Comparison of ENCODE assay signal across 23 cellular contexts in the genomic region with DNA sequence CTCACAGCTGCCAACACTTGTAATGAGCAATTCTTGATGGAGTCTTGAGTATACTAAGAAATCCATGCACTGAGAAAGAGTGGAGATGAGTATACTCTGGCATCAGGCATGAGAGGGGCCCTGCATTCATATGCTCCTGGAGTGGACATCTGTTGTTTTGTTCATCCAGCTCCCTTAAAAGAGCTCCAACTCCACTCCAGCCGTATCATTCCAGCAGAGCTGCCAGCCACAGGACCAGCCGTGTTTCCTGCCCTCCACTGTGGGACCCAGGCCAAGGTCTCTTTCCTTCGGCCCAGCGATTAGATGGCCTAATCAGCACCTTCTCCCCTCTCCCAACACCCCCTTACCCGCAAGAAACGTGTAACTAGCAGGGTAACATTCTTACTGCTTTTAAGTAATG.
DNase-seq lines count a peak whose midpoint lies in the region; FAIRE-seq and TF ChIP-seq lines count a peak whose summit lies in the region.
"Had no signal": no experiment of that assay in that cellular context is flagged by ENCODE, and none has a peak within 500 bp of the region (broad histone marks: within the 10 kb centered on the region; RNA-seq: fewer than 3 reads in every experiment).

No MANE protein-coding gene starts in this region.

- H3K79me2 ChIP-seq in SK-N-SH (ENCODE audit: insufficient read depth) (no peaks in the 10 kb centered on the region), smooth muscle cell (ENCODE audit: low read depth) (no peaks in the 10 kb centered on the region)

- H3K4me2 ChIP-seq in SK-N-SH (peak overlapping the region; percentile 8; the same call in 1 of the 2 replicates), smooth muscle cell (no peak overlapping the region)
- H3K4me2 ChIP-seq: neural progenitor cell had no signal

- H3K9me3 ChIP-seq in SK-N-SH (no peaks in the 10 kb centered on the region), smooth muscle cell (replicated peaks; ENCODE audit: low read depth) (no peaks in the 10 kb centered on the region), small intestine (ENCODE audit: control insufficient read depth, low read depth) (no peaks in the 10 kb centered on the region)
- H3K9me3 ChIP-seq: transverse colon had no signal

- FAIRE-seq in small intestine (lab: Jason Lieb, UNC): no peak
- FAIRE-seq: A204.1, TTC549 had no signal

- H3F3A ChIP-seq in SK-N-SH (replicated peaks; ENCODE audit: insufficient read depth) (peaks cover 3% of the 10 kb centered on the region), smooth muscle cell (ENCODE audit: low read depth) (no peaks in the 10 kb centered on the region)

- H3K36me3 Mint-ChIP-seq in glutamatergic neuron (ENCODE audit: unreplicated experiment): peaks cover 3% of the 10 kb centered on the region
- H3K36me3 Mint-ChIP-seq: neural progenitor cell had no signal

- no peak overlapping the region for H3K9ac ChIP-seq in SK-N-SH
- H3K9ac ChIP-seq in smooth muscle cell (ENCODE audit: low read depth): no peak overlapping the region
- H3K9ac ChIP-seq: neural progenitor cell had no signal

- H3K4me1 ChIP-seq in SK-N-SH (ENCODE audit: control insufficient read depth in 1 of 2, insufficient read depth in 2 of 2, low read depth in 1 of 2, low read length in 1 of 2) (peaks cover 0 to 9% of the 10 kb centered on the region in 2 experiments; a peak in 3 of 4 replicates), smooth muscle cell (ENCODE audit: low read depth) (peaks cover 3% of the 10 kb centered on the region), small intestine (ENCODE audit: control insufficient read depth in 2 of 2, insufficient read depth in 1 of 2, low read depth in 1 of 2, low read length in 1 of 2) (no peaks in the 10 kb centered on the region)
- H3K4me1 ChIP-seq: transverse colon had no signal

- peaks cover 7% of the 10 kb centered on the region for H3K27me3 Mint-ChIP-seq in glutamatergic neuron (ENCODE audit: unreplicated experiment)
- H3K27me3 Mint-ChIP-seq: activated naive CD8-positive, alpha-beta T cell treated with anti-CD3 and anti-CD28 coated beads, Interleukin-2, amount 50 U/mL, for 24 hours had no signal

- H3K4me3 Mint-ChIP-seq in glutamatergic neuron (ENCODE audit: unreplicated experiment): no peak overlapping the region
- H3K4me3 Mint-ChIP-seq: activated naive CD8-positive, alpha-beta T cell treated with anti-CD3 and anti-CD28 coated beads, Interleukin-2, amount 50 U/mL, for 24 hours; neural progenitor cell had no signal

- no peak for TF ChIP-seq RAD21 in SK-N-SH (IDR thresholded peaks at IDR 0.05; ENCODE audit: low read length)

- no peak overlapping the region for H3K27ac ChIP-seq in SK-N-SH (ENCODE audit: low read depth in 2 of 2, low read length in 1 of 2)
- H3K27ac ChIP-seq in smooth muscle cell (ENCODE audit: low read depth): no peak overlapping the region
- no peak overlapping the region for H3K27ac ChIP-seq in small intestine (ENCODE audit: low read depth in 1 of 2, low read length in 1 of 2)
- H3K27ac ChIP-seq: C4-2B, cardiac muscle cell, neural progenitor cell had no signal

- in situ Hi-C loops in GM13976 (cut with MboI; ENCODE audit: low sequenced_read_pairs, unreplicated experiment): no loop called here

- H4K20me1 ChIP-seq in SK-N-SH (ENCODE audit: insufficient read depth) (no peaks in the 10 kb centered on the region), smooth muscle cell (ENCODE audit: low read depth) (no peaks in the 10 kb centered on the region)

- no peaks in the 10 kb centered on the region for H3K36me3 ChIP-seq in SK-N-SH (replicated peaks in 1 of 2; ENCODE audit: control insufficient read depth in 1 of 2, insufficient read depth in 2 of 2, low read length in 1 of 2)
- H3K36me3 ChIP-seq in smooth muscle cell (ENCODE audit: low read depth): no peaks in the 10 kb centered on the region
- H3K36me3 ChIP-seq in small intestine (ENCODE audit: control insufficient read depth in 2 of 2, insufficient read depth in 2 of 2, low read length in 2 of 2): no peaks in the 10 kb centered on the region
- H3K36me3 ChIP-seq: cardiac muscle cell, neural progenitor cell, transverse colon had no signal

- 64% methylated on average over 6 of the region's 6 CpGs for WGBS in SK-N-SH (ENCODE audit: low lambda C conversion rate)
- 69% methylated on average over 6 of the region's 6 CpGs for WGBS in smooth muscle cell (ENCODE audit: low lambda C conversion rate)
- 68 to 93% (median 78%) methylated on average over 6 of the region's 6 CpGs for WGBS in small intestine, 3 donors

- DNase-seq in NCI-H82 (lab: John Stamatoyannopoulos, UW) (peak; percentile 36), NCI-H82 treated with DMSO at 0.1 percent for 48 hours (lab: John Stamatoyannopoulos, UW; ENCODE audit: unreplicated experiment) (no peak), SK-N-SH (no peak), glutamatergic neuron (peak; percentile 17), smooth muscle cell (lab: John Stamatoyannopoulos, UW; ENCODE audit: unreplicated experiment) (no peak), small intestine (no peak), NCI-H748 (lab: John Stamatoyannopoulos, UW; ENCODE audit: unreplicated experiment) (no peak), GM13976 (ENCODE audit: low spot score) (no peak)
- DNase-seq: activated CD4-positive, alpha-beta T cell treated with anti-CD3 and anti-CD28 coated beads for 48 hours; activated naive CD8-positive, alpha-beta T cell treated with anti-CD3 and anti-CD28 coated beads, Interleukin-2, amount 50 U/mL, for 24 hours; DMS79; hippocampal formation; KG1; kidney glomerular epithelial cell; NCI-H1048; RPMI8226; stimulated activated naive CD8-positive, alpha-beta T cell treated with anti-CD3 and anti-CD28 coated beads, Interleukin-15, Interleukin-2, amounts not matched to agents 100 U/mL and 50 U/mL, for 24 hours; transverse colon had no signal

- POLR2A ChIA-PET in SK-N-SH (lab: Yijun Ruan, JAX): no interaction called here

- H2AFZ ChIP-seq in SK-N-SH (ENCODE audit: low read depth) (no peak overlapping the region), smooth muscle cell (ENCODE audit: low read depth) (peak overlapping the region; percentile 72)
- H2AFZ ChIP-seq: neural progenitor cell had no signal

- no peaks in the 10 kb centered on the region for H3K9me3 Mint-ChIP-seq in glutamatergic neuron (ENCODE audit: unreplicated experiment)
- H3K9me3 Mint-ChIP-seq: activated naive CD8-positive, alpha-beta T cell treated with anti-CD3 and anti-CD28 coated beads, Interleukin-2, amount 50 U/mL, for 24 hours; neural progenitor cell had no signal

- no peaks in the 10 kb centered on the region for H3K9me2 ChIP-seq in SK-N-SH

- TF ChIP-seq CTCF in SK-N-SH (IDR thresholded peaks at IDR 0.05): no peak
- no peak for TF ChIP-seq CTCF in glutamatergic neuron (IDR thresholded peaks at IDR 0.05; ENCODE audit: partially characterized antibody, unreplicated experiment)
- TF ChIP-seq CTCF in smooth muscle cell (IDR thresholded peaks at IDR 0.05; ENCODE audit: borderline replicate concordance, insufficient read depth, poor library complexity, severe bottlenecking): no peak
- no peak for TF ChIP-seq CTCF in GM13976 (IDR thresholded peaks at IDR 0.05; ENCODE audit: borderline replicate concordance, control extremely low read depth, extremely low read depth, insufficient read depth, missing control alignments)

- no peak overlapping the region for H3K27ac Mint-ChIP-seq in glutamatergic neuron (ENCODE audit: unreplicated experiment)
- H3K27ac Mint-ChIP-seq: activated naive CD8-positive, alpha-beta T cell treated with anti-CD3 and anti-CD28 coated beads, Interleukin-2, amount 50 U/mL, for 24 hours; neural progenitor cell had no signal

- H3K4me3 ChIP-seq in SK-N-SH (ENCODE audit: low read depth in 2 of 2, low read length in 1 of 2) (no peak overlapping the region), smooth muscle cell (no peak overlapping the region), small intestine (ENCODE audit: low read depth in 1 of 2, low read length in 2 of 2) (no peak overlapping the region)
- H3K4me3 ChIP-seq: cardiac muscle cell, neural progenitor cell, transverse colon had no signal

- peaks cover 15% of the 10 kb centered on the region for H3K4me1 Mint-ChIP-seq in glutamatergic neuron (ENCODE audit: low read depth, unreplicated experiment)
- H3K4me1 Mint-ChIP-seq: activated naive CD8-positive, alpha-beta T cell treated with anti-CD3 and anti-CD28 coated beads, Interleukin-2, amount 50 U/mL, for 24 hours had no signal

- TF ChIP-seq EP300 in SK-N-SH (IDR thresholded peaks at IDR 0.05; ENCODE audit: borderline replicate concordance in 1 of 2, low read depth in 1 of 2, low read length in 1 of 2): no peak

- CTCF ChIA-PET in SK-N-SH (lab: Yijun Ruan, JAX): no interaction called here

- H3K27me3 ChIP-seq in SK-N-SH (ENCODE audit: insufficient read depth) (no peaks in the 10 kb centered on the region), smooth muscle cell (ENCODE audit: low read depth) (no peaks in the 10 kb centered on the region), small intestine (ENCODE audit: control insufficient read depth in 2 of 2, insufficient read depth in 2 of 2, low read length in 2 of 2) (peaks cover 0 to 2% of the 10 kb centered on the region in 2 donors)
- H3K27me3 ChIP-seq: neural progenitor cell, transverse colon had no signal

TF ChIP-seq in SK-N-SH, 30 proteins besides CTCF, POLR2A, EP300 and RAD21 (continues in another document):
- no peak for TF ChIP-seq RFX5 (IDR thresholded peaks at IDR 0.05; ENCODE audit: low read length)
- no peak for TF ChIP-seq TEAD4 (IDR thresholded peaks at IDR 0.05; ENCODE audit: borderline replicate concordance, insufficient read depth)
- TF ChIP-seq CHD2 (IDR thresholded peaks at IDR 0.05; ENCODE audit: low read length, partially characterized antibody): no peak
- no peak for TF ChIP-seq RXRA (IDR thresholded peaks at IDR 0.05; ENCODE audit: borderline replicate concordance, low read depth)
- no peak for TF ChIP-seq FOXM1 (IDR thresholded peaks at IDR 0.05; ENCODE audit: low read depth)
- TF ChIP-seq, protein P1, sequence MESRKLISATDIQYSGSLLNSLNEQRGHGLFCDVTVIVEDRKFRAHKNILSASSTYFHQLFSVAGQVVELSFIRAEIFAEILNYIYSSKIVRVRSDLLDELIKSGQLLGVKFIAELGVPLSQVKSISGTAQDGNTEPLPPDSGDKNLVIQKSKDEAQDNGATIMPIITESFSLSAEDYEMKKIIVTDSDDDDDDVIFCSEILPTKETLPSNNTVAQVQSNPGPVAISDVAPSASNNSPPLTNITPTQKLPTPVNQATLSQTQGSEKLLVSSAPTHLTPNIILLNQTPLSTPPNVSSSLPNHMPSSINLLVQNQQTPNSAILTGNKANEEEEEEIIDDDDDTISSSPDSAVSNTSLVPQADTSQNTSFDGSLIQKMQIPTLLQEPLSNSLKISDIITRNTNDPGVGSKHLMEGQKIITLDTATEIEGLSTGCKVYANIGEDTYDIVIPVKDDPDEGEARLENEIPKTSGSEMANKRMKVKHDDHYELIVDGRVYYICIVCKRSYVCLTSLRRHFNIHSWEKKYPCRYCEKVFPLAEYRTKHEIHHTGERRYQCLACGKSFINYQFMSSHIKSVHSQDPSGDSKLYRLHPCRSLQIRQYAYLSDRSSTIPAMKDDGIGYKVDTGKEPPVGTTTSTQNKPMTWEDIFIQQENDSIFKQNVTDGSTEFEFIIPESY (IDR thresholded peaks at IDR 0.05; ENCODE audit: borderline replicate concordance, low read depth): no peak
- no peak for TF ChIP-seq SIN3A (IDR thresholded peaks at IDR 0.05; ENCODE audit: borderline replicate concordance, low read depth, low read length)
- no peak for TF ChIP-seq TCF12 (IDR thresholded peaks at IDR 0.05)
- TF ChIP-seq MEF2A (IDR thresholded peaks at IDR 0.05; ENCODE audit: borderline replicate concordance, low read depth): no peak

Comparison
In these comparisons a context has a peak if more than half of its experiments do, and no peak if none do; other contexts are left out.
1. DNase-seq: peak in NCI-H82 (single experiment) and glutamatergic neuron (single experiment); none in NCI-H82 treated with DMSO at 0.1 percent for 48 hours (single experiment), SK-N-SH (single experiment), smooth muscle cell (single experiment), small intestine (single experiment), NCI-H748 (single experiment) and GM13976 (single experiment).